In the genomic region with DNA sequence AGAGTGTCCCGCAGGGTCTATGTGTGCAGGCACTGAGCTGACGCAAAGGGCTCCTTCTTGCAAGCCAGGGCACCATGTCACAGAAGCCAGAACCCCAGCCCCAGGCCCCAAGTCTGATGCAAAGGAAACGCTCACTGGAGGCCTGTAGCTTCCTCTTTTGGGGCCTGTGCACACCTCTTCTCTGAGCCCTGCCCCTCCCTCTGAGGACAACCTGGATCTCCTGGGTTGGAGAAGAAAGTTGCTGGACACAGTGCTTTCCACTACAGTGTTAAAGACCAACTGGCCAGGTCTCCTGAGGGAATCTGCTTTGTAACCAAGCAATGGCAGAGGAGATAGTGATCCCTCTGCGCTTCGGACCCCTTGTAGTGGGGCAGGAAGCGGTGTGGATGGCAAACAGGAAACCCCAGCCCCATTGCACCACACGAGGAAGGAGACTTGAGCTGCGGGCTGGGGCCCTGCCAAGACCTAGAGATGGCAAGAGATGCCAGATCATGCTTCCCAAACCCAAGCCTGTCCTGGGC, we compare ENCODE assay signal across 1 cellular context.
A peak's percentile ranks its signal among the peaks of the same experiment; 100 is the strongest.
TF ChIP-seq lines count a peak whose summit lies in the region.

No MANE protein-coding gene starts in this region.

TF ChIP-seq in GM12878, 131 proteins besides CTCF, POLR2A, EP300 and RAD21 (continued from another document):
- TF ChIP-seq, protein P1, sequence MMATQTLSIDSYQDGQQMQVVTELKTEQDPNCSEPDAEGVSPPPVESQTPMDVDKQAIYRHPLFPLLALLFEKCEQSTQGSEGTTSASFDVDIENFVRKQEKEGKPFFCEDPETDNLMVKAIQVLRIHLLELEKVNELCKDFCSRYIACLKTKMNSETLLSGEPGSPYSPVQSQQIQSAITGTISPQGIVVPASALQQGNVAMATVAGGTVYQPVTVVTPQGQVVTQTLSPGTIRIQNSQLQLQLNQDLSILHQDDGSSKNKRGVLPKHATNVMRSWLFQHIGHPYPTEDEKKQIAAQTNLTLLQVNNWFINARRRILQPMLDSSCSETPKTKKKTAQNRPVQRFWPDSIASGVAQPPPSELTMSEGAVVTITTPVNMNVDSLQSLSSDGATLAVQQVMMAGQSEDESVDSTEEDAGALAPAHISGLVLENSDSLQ (IDR thresholded peaks at IDR 0.05), result no peak
- TF ChIP-seq, protein P2, sequence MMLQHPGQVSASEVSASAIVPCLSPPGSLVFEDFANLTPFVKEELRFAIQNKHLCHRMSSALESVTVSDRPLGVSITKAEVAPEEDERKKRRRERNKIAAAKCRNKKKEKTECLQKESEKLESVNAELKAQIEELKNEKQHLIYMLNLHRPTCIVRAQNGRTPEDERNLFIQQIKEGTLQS (IDR thresholded peaks at IDR 0.05; ENCODE audit: borderline replicate concordance, extremely low read depth, low read depth, low read length), result no peak
- TF ChIP-seq POLR2AphosphoS5 (IDR thresholded peaks at IDR 0.05; ENCODE audit: low read length), result 0 out of 2 replicates have a peak, but pooled peaks have one; percentile 33
- TF ChIP-seq, protein P3, sequence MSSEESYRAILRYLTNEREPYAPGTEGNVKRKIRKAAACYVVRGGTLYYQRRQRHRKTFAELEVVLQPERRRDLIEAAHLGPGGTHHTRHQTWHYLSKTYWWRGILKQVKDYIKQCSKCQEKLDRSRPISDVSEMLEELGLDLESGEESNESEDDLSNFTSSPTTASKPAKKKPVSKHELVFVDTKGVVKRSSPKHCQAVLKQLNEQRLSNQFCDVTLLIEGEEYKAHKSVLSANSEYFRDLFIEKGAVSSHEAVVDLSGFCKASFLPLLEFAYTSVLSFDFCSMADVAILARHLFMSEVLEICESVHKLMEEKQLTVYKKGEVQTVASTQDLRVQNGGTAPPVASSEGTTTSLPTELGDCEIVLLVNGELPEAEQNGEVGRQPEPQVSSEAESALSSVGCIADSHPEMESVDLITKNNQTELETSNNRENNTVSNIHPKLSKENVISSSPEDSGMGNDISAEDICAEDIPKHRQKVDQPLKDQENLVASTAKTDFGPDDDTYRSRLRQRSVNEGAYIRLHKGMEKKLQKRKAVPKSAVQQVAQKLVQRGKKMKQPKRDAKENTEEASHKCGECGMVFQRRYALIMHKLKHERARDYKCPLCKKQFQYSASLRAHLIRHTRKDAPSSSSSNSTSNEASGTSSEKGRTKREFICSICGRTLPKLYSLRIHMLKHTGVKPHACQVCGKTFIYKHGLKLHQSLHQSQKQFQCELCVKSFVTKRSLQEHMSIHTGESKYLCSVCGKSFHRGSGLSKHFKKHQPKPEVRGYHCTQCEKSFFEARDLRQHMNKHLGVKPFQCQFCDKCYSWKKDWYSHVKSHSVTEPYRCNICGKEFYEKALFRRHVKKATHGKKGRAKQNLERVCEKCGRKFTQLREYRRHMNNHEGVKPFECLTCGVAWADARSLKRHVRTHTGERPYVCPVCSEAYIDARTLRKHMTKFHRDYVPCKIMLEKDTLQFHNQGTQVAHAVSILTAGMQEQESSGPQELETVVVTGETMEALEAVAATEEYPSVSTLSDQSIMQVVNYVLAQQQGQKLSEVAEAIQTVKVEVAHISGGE (CRISPR knock-in tag; IDR thresholded peaks at IDR 0.05), result no peak
- no peak for TF ChIP-seq CHD2 (IDR thresholded peaks at IDR 0.05; ENCODE audit: borderline replicate concordance, low read depth, low read length)
- TF ChIP-seq RELA (IDR thresholded peaks at IDR 0.05; ENCODE audit: borderline replicate concordance, partially characterized antibody), result no peak
- peak; percentile 12 to 14; a peak in 2 of 4 replicates for TF ChIP-seq IKZF2 (IDR thresholded peaks at IDR 0.05)
- peak; percentile 38; the same call in 1 of the 2 replicates for TF ChIP-seq SPI1 (IDR thresholded peaks at IDR 0.05; ENCODE audit: borderline replicate concordance, insufficient read depth, low read depth, low read length)
- no peak for TF ChIP-seq ZNF274 (IDR thresholded peaks at IDR 0.05; ENCODE audit: insufficient read depth, insufficient read length)
- TF ChIP-seq, protein P4, sequence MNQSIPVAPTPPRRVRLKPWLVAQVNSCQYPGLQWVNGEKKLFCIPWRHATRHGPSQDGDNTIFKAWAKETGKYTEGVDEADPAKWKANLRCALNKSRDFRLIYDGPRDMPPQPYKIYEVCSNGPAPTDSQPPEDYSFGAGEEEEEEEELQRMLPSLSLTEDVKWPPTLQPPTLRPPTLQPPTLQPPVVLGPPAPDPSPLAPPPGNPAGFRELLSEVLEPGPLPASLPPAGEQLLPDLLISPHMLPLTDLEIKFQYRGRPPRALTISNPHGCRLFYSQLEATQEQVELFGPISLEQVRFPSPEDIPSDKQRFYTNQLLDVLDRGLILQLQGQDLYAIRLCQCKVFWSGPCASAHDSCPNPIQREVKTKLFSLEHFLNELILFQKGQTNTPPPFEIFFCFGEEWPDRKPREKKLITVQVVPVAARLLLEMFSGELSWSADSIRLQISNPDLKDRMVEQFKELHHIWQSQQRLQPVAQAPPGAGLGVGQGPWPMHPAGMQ (IDR thresholded peaks at IDR 0.05; ENCODE audit: borderline replicate concordance), result no peak
- no peak for TF ChIP-seq MTA3 (IDR thresholded peaks at IDR 0.05; ENCODE audit: borderline replicate concordance, low read length)
- TF ChIP-seq, protein P5, sequence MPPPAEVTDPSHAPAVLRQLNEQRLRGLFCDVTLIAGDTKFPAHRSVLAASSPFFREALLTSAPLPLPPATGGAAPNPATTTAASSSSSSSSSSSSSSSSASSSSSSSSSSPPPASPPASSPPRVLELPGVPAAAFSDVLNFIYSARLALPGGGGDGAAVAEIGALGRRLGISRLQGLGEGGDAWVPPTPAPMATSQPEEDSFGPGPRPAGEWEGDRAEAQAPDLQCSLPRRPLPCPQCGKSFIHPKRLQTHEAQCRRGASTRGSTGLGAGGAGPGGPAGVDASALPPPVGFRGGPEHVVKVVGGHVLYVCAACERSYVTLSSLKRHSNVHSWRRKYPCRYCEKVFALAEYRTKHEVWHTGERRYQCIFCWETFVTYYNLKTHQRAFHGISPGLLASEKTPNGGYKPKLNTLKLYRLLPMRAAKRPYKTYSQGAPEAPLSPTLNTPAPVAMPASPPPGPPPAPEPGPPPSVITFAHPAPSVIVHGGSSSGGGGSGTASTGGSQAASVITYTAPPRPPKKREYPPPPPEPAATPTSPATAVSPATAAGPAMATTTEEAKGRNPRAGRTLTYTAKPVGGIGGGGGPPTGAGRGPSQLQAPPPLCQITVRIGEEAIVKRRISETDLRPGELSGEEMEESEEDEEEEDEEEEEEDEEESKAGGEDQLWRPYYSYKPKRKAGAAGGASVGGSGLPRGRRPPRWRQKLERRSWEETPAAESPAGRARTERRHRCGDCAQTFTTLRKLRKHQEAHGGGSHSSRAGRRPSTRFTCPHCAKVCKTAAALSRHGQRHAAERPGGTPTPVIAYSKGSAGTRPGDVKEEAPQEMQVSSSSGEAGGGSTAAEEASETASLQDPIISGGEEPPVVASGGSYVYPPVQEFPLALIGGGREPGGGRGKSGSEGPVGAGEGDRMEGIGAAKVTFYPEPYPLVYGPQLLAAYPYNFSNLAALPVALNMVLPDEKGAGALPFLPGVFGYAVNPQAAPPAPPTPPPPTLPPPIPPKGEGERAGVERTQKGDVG (CRISPR knock-in tag; IDR thresholded peaks at IDR 0.05), result no peak
- TF ChIP-seq PAX5 (IDR thresholded peaks at IDR 0.05; ENCODE audit: borderline replicate concordance, low read depth, low read length), result 0 out of 2 replicates have a peak, but pooled peaks have one; percentile 8
- TF ChIP-seq TAF1 (IDR thresholded peaks at IDR 0.05; ENCODE audit: borderline replicate concordance, low read depth, low read length), result peak; percentile 22; the same call in 1 of the 2 replicates
- TF ChIP-seq NR2F1 (conservative IDR thresholded peaks at IDR 0.05), result no peak
- peak; percentile 52; the same call in 1 of the 2 replicates for TF ChIP-seq CBFB (IDR thresholded peaks at IDR 0.05; ENCODE audit: low read depth)
- no peak for TF ChIP-seq MEF2A (IDR thresholded peaks at IDR 0.05; ENCODE audit: insufficient read depth, low read depth, low read length)
- peak; percentile 46 for TF ChIP-seq IKZF1 (conservative IDR thresholded peaks at IDR 0.05)
